Comparison of ENCODE assay signal across 8 cellular contexts in the genomic region with DNA sequence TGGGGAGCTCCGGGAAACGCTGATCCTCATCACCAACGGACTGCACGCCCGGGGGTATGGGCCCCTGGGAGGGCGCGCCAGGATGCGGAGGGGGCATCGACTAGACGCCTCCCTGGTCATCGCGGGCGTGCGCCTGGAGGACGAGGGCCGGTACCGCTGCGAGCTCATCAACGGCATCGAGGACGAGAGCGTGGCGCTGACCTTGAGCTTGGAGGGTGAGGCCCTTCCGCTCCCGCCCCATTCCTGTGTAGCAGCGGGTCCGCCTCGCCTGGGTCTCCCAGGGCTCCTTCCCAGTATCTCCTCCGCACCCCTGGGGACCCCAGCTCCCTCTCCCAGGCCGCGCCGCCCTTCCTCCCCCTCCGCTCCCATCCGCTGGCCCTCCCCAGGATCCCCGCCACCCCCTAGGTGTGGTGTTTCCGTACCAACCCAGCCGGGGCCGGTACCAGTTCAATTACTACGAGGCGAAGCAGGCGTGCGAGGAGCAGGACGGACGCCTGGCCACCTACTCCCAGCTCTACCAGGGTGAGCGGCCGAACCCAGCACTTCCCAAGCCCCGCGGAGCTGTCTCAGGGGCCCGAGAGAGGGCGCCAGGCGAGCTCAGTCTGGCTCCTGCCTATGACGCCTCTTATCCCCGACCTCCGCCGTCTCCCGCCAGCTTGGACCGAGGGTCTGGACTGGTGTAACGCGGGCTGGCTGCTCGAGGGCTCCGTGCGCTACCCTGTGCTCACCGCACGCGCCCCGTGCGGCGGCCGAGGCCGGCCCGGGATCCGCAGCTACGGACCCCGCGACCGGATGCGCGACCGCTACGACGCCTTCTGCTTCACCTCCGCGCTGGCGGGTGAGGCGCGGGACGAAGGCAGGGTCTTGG. TPM values are rescaled to one million over a fixed set of nuclear protein-coding genes. Genes with fewer than 3 reads are reported as not detected.
DNase-seq lines count a peak whose midpoint lies in the region; ATAC-seq lines count a peak whose summit lies in the region.

No MANE protein-coding gene starts in this region.

- H3K9me3 Mint-ChIP-seq in CD4-positive, alpha-beta memory T cell, result peaks cover 0 to 2% (median 0%) of the 10 kb centered on the region in 8 donors
- H3K9me3 Mint-ChIP-seq in stimulated activated naive B cell treated with anti-CD40 and anti-IgM and Interleukin-4, amounts not matched to agents 10 μg/mL and 1 μg/mL and 100 μg/mL, for 72 hours, result no peaks in the 10 kb centered on the region

- CTCF ChIA-PET in CD4-positive, alpha-beta memory T cell (lab: Charles Lee; ENCODE audit: partially characterized antibody), result interaction anchor here (0.5 to 9.0 kb wide), 23 partner anchors 10 to 244 kb away, joined by 3 to 153 read pairs (median 4); partner anchors contain the start of gene NES

- H3K9ac ChIP-seq in HUES48 (ENCODE audit: low read depth, low read length), result no peak overlapping the region

- no peak overlapping the region for H3K27ac Mint-ChIP-seq in CD4-positive, alpha-beta memory T cell
- peak overlapping the region; percentile 77 for H3K27ac Mint-ChIP-seq in stimulated activated naive B cell treated with anti-CD40 and anti-IgM and Interleukin-4, amounts not matched to agents 10 μg/mL and 1 μg/mL and 100 μg/mL, for 72 hours

- peaks cover 6 to 16% (median 9%) of the 10 kb centered on the region in 4 donors for H3K4me1 Mint-ChIP-seq in CD4-positive, alpha-beta memory T cell
- H3K4me1 Mint-ChIP-seq in stimulated activated naive B cell treated with anti-CD40 and anti-IgM and Interleukin-4, amounts not matched to agents 10 μg/mL and 1 μg/mL and 100 μg/mL, for 72 hours, result peaks cover 10 to 34% of the 10 kb centered on the region in 2 donors

- peak overlapping the region in 7 of 8 donors; percentile 21 to 73 (median 55) for H3K4me3 Mint-ChIP-seq in CD4-positive, alpha-beta memory T cell
- H3K4me3 Mint-ChIP-seq in stimulated activated naive B cell treated with anti-CD40 and anti-IgM and Interleukin-4, amounts not matched to agents 10 μg/mL and 1 μg/mL and 100 μg/mL, for 72 hours, result peak overlapping the region; percentile 69 to 79

- peak in 2 of 5 donors; percentile 22 to 41 for DNase-seq in CD4-positive, alpha-beta memory T cell
- DNase-seq in SW 1271 (lab: John Stamatoyannopoulos, UW) (peak; percentile 19 to 57), cerebellar cortex (ENCODE audit: low spot score) (peak; percentile 68), left lobe of liver (ENCODE audit: low spot score) (no peak), GOT3 (lab: John Stamatoyannopoulos, UW) (no peak)
- DNase-seq in stimulated activated naive B cell treated with anti-CD40 and anti-IgM and Interleukin-4, amounts not matched to agents 10 μg/mL and 1 μg/mL and 100 μg/mL, for 72 hours, result no peak

- POLR2A ChIA-PET in CD4-positive, alpha-beta memory T cell (lab: Charles Lee; ENCODE audit: partially characterized antibody), result interaction anchor here (0.6 to 1.6 kb wide), 9 partner anchors 16 to 1348 kb away, joined by 3 to 8 read pairs (median 3); partner anchors contain the start of genes ISG20L2, MEF2D, METTL25B and NAXE

- H3K4me1 ChIP-seq in CD4-positive, alpha-beta memory T cell (ENCODE audit: insufficient read depth, low read length), result peaks cover 20% of the 10 kb centered on the region
- peaks cover 3% of the 10 kb centered on the region for H3K4me1 ChIP-seq in HUES48 (ENCODE audit: control insufficient read depth, insufficient read depth, low read length)

- peaks cover 37% of the 10 kb centered on the region for H3K27me3 ChIP-seq in CD4-positive, alpha-beta memory T cell (ENCODE audit: insufficient read depth, low read length)
- H3K27me3 ChIP-seq in HUES48 (ENCODE audit: control insufficient read depth, insufficient read depth, low read length), result peaks cover 73% of the 10 kb centered on the region

- H3K4me3 ChIP-seq in CD4-positive, alpha-beta memory T cell (ENCODE audit: low read length in 2 of 2), result peak overlapping the region in 1 of 2 donors; percentile 34
- peak overlapping the region; percentile 74 for H3K4me3 ChIP-seq in HUES48 (ENCODE audit: low read depth, low read length)

- intact Hi-C loops in CD4-positive, alpha-beta memory T cell (cut with micrococcal nuclease), result loop anchor here (10.0 kb wide), 1 partner anchor 81 kb away; the partner anchor contains the start of gene CRABP2

- H3K27me3 Mint-ChIP-seq in CD4-positive, alpha-beta memory T cell, result peaks cover 36 to 50% of the 10 kb centered on the region in 2 donors
- H3K27me3 Mint-ChIP-seq in stimulated activated naive B cell treated with anti-CD40 and anti-IgM and Interleukin-4, amounts not matched to agents 10 μg/mL and 1 μg/mL and 100 μg/mL, for 72 hours, result peaks cover 54 to 77% of the 10 kb centered on the region in 2 donors

- no peaks in the 10 kb centered on the region for H3K36me3 Mint-ChIP-seq in CD4-positive, alpha-beta memory T cell
- H3K36me3 Mint-ChIP-seq in stimulated activated naive B cell treated with anti-CD40 and anti-IgM and Interleukin-4, amounts not matched to agents 10 μg/mL and 1 μg/mL and 100 μg/mL, for 72 hours, result no peaks in the 10 kb centered on the region

- no peak overlapping the region for H3K27ac ChIP-seq in CD4-positive, alpha-beta memory T cell (ENCODE audit: low read depth, low read length)
- H3K27ac ChIP-seq in HUES48 (ENCODE audit: low read depth, low read length), result no peak overlapping the region

- H3K36me3 ChIP-seq in CD4-positive, alpha-beta memory T cell (ENCODE audit: insufficient read depth, low read length), result no peaks in the 10 kb centered on the region
- no peaks in the 10 kb centered on the region for H3K36me3 ChIP-seq in HUES48 (ENCODE audit: control insufficient read depth, insufficient read depth, low read length)

- ATAC-seq in left lobe of liver, result peak; percentile 67
- peak; percentile 75 to 76 for ATAC-seq in stimulated activated naive B cell treated with anti-CD40 and anti-IgM and Interleukin-4, amounts not matched to agents 10 μg/mL and 1 μg/mL and 100 μg/mL, for 72 hours (replicated peaks)
- ATAC-seq in HG03439 (IDR thresholded peaks at IDR 0.05; ENCODE audit: unreplicated experiment), result no peak

- H3K9me3 ChIP-seq in CD4-positive, alpha-beta memory T cell (ENCODE audit: control insufficient read depth in 1 of 2, low read length in 2 of 2), result no peaks in the 10 kb centered on the region
- no peaks in the 10 kb centered on the region for H3K9me3 ChIP-seq in HUES48 (ENCODE audit: control insufficient read depth, insufficient read depth, low read length)

RNA-seq across cellular contexts. Expression of gene HAPLN2, which starts 5.0 kb away (rescaled TPM):
- not detected for total RNA-seq in CD4-positive, alpha-beta memory T cell
- polyA plus RNA-seq in CD4-positive, alpha-beta memory T cell, result not detected
- not detected for total RNA-seq in left lobe of liver

RNA-seq across cellular contexts. Expression of gene BCAN, which starts 17.7 kb away (rescaled TPM):
- total RNA-seq in CD4-positive, alpha-beta memory T cell, result not detected
- not detected for polyA plus RNA-seq in CD4-positive, alpha-beta memory T cell
- not detected for total RNA-seq in left lobe of liver

RNA-seq across cellular contexts. Expression of gene GPATCH4, which starts 22.9 kb away (rescaled TPM):
- 10 to 100 TPM; 26.9 to 30.7 TPM for total RNA-seq in CD4-positive, alpha-beta memory T cell
- polyA plus RNA-seq in CD4-positive, alpha-beta memory T cell, result 10 to 100 TPM in 1 of 2 donors, 1 to 10 TPM in 1; 8.1 to 58.5 TPM
- total RNA-seq in left lobe of liver, result 7.3 TPM

RNA-seq across cellular contexts. Expression of gene NAXE, which starts 32.6 kb away (rescaled TPM):
- 10 to 100 TPM; 46.7 to 49.5 TPM for total RNA-seq in CD4-positive, alpha-beta memory T cell
- polyA plus RNA-seq in CD4-positive, alpha-beta memory T cell, result 100 to 1,000 TPM in 1 of 2 donors, 10 to 100 TPM in 1; 93.3 to 152 TPM
- total RNA-seq in left lobe of liver, result 51.2 TPM

RNA-seq across cellular contexts. Expression of gene TTC24, which starts 44.7 kb away (rescaled TPM):
- under 1 TPM; 0.84 to 0.91 TPM for total RNA-seq in CD4-positive, alpha-beta memory T cell
- under 1 TPM in 1 of 2 donors, not detected in 1; 0.12 TPM for polyA plus RNA-seq in CD4-positive, alpha-beta memory T cell
- not detected for total RNA-seq in left lobe of liver

Comparison
In these comparisons a context has a peak if more than half of its experiments do, and no peak if none do; other contexts are left out.
1. DNase-seq: peak in SW 1271 (2 of 2) and cerebellar cortex (single experiment); none in left lobe of liver (single experiment), stimulated activated naive B cell treated with anti-CD40 and anti-IgM and Interleukin-4, amounts not matched to agents 10 μg/mL and 1 μg/mL and 100 μg/mL, for 72 hours (single experiment) and GOT3 (single experiment).